Comparison of ENCODE assay signal across 8 cellular contexts in the genomic region with DNA sequence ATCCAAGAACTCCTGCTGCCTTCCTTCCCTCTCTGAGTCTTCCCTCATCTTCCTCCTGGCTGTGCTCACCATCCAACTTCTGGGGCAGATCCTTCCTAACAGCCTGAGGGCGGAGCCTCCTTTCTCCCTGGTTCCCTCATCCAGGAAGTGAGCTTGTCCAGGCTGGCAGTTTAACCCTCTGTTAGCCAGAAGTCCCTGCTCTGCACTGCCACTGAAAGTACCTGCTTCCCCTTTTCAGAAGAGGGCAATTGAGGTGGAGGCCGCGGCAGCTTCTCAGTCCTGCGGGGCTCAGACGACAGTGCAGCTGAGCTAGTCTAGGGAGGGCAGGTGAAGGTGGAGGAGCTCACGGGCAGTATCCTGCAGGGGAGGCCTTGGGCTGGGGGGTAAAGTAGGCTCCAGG.
DNase-seq lines count a peak whose midpoint lies in the region; ATAC-seq, FAIRE-seq and TF ChIP-seq lines count a peak whose summit lies in the region.

No MANE protein-coding gene starts in this region.

- H3K4me1 ChIP-seq in Loucy (ENCODE audit: insufficient read depth, low read length, poor library complexity, severe bottlenecking), result peaks cover 42% of the 10 kb centered on the region
- peaks cover 0 to 8% (median 3%) of the 10 kb centered on the region in 4 experiments; a peak in 4 of 7 replicates for H3K4me1 ChIP-seq in H1 (replicated peaks in 1 of 4; ENCODE audit: control insufficient read depth in 3 of 4, insufficient read depth in 4 of 4, low read length in 3 of 4)

- no peak overlapping the region for H2BK20ac ChIP-seq in H1 (ENCODE audit: low read length)

- FAIRE-seq in H1 (lab: Jason Lieb, UNC), result no peak
- FAIRE-seq in D721Med (lab: Jason Lieb, UNC), result no peak

- H2BK120ac ChIP-seq in H1 (replicated peaks; ENCODE audit: low read depth, low read length), result no peak overlapping the region

- ATAC-seq in GM21717 (IDR thresholded peaks at IDR 0.05; ENCODE audit: unreplicated experiment) (peak; percentile 79), HG03139 (IDR thresholded peaks at IDR 0.05; ENCODE audit: unreplicated experiment) (no peak)

- H3K9ac ChIP-seq in Loucy (ENCODE audit: low read depth, low read length, poor library complexity, severe bottlenecking) (peak overlapping the region; percentile 71), H1 (replicated peaks in 1 of 4; ENCODE audit: extremely low read depth in 1 of 4, low read depth in 3 of 4, low read length in 3 of 4) (no peak overlapping the region)

- H3K4me3 ChIP-seq in Loucy (ENCODE audit: low read length, poor library complexity, severe bottlenecking) (peak overlapping the region; percentile 56), H1 (ENCODE audit: extremely low read depth in 1 of 4, insufficient read depth in 2 of 4, low read depth in 3 of 4, low read length in 4 of 4) (no peak overlapping the region)

- H3K4me2 ChIP-seq in Loucy (ENCODE audit: low read depth, low read length, poor library complexity, severe bottlenecking) (peak overlapping the region; percentile 76), H1 (ENCODE audit: insufficient read depth in 1 of 2, low read depth in 2 of 2, low read length in 2 of 2) (no peak overlapping the region)

- DNase-seq in GM10248 (ENCODE audit: extremely low spot score), result peak; percentile 58
- peak in 1 of 2 experiments; percentile 21 for DNase-seq in H1 (ENCODE audit: low read depth in 1 of 2, low spot score in 2 of 2)
- DNase-seq in G401 (ENCODE audit: low spot score), result no peak
- DNase-seq in cerebellar nuclear complex (lab: John Stamatoyannopoulos, UW), result no peak
- no peak for DNase-seq in D721Med (ENCODE audit: insufficient read length, low spot score)

- H2BK15ac ChIP-seq in H1 (ENCODE audit: low read length), result no peak overlapping the region

- no peak overlapping the region for H4K91ac ChIP-seq in H1 (replicated peaks; ENCODE audit: insufficient read length, low read length)

- H3K23me2 ChIP-seq in H1 (ENCODE audit: low read depth, low read length), result no peaks in the 10 kb centered on the region; the same call in 1 of the 2 replicates

- H3K79me2 ChIP-seq in Loucy (ENCODE audit: insufficient read depth, low read length) (no peaks in the 10 kb centered on the region), H1 (ENCODE audit: control insufficient read depth in 1 of 2, insufficient read depth in 2 of 2, low read length in 2 of 2) (no peaks in the 10 kb centered on the region)

- CTCF ChIA-PET in GM10248 (lab: Yijun Ruan, JAX), result interaction anchor here (1.2 to 1.8 kb wide), 3 partner anchors 9 to 44 kb away, joined by 3 read pairs; no protein-coding TSS in a partner anchor
- CTCF ChIA-PET in H1 (lab: Charles Lee; ENCODE audit: partially characterized antibody), result interaction anchor here (0.6 to 4.0 kb wide), 9 partner anchors 12 to 221 kb away, joined by 3 to 15 read pairs (median 5); no protein-coding TSS in a partner anchor

- in situ Hi-C loops in G401 (cut with HindIII; ENCODE audit: low sequenced_read_pairs), result no loop called here

- no peak overlapping the region for H3K56ac ChIP-seq in H1 (replicated peaks; ENCODE audit: insufficient read length, low read depth, low read length)

- no peak overlapping the region for H3K4ac ChIP-seq in H1 (replicated peaks; ENCODE audit: insufficient read length, low read depth, low read length)

- H3K9me3 ChIP-seq in Loucy (ENCODE audit: insufficient read depth, low read depth, low read length), result no peaks in the 10 kb centered on the region
- H3K9me3 ChIP-seq in H1 (ENCODE audit: insufficient read depth in 2 of 2, low read depth in 1 of 2, low read length in 1 of 2), result no peaks in the 10 kb centered on the region

- H2AK5ac ChIP-seq in H1 (ENCODE audit: low read depth, low read length), result no peak overlapping the region

- peaks cover 9% of the 10 kb centered on the region; the same call in 1 of the 2 replicates for H3F3A ChIP-seq in Loucy (ENCODE audit: low read depth)

- no peak for TF ChIP-seq POLR2A in H1 (IDR thresholded peaks at IDR 0.05; ENCODE audit: control extremely low read depth in 1 of 2, low read depth in 2 of 2, low read length in 2 of 2)

- H4K20me1 ChIP-seq in Loucy (ENCODE audit: insufficient read depth, low read length, poor library complexity, severe bottlenecking), result no peaks in the 10 kb centered on the region
- no peaks in the 10 kb centered on the region for H4K20me1 ChIP-seq in H1 (replicated peaks in 1 of 2; ENCODE audit: control insufficient read depth in 1 of 2, insufficient read depth in 2 of 2, low read length in 2 of 2)

- no peak overlapping the region for H3K23ac ChIP-seq in H1 (ENCODE audit: insufficient read length)

- no peak overlapping the region for H2BK5ac ChIP-seq in H1 (ENCODE audit: low read depth, low read length)

- H3K36me3 ChIP-seq in Loucy (ENCODE audit: insufficient read depth, low read length) (no peaks in the 10 kb centered on the region), H1 (ENCODE audit: control insufficient read depth in 2 of 4, insufficient read depth in 4 of 4, low read length in 3 of 4) (no peaks in the 10 kb centered on the region)

- H2BK12ac ChIP-seq in H1 (ENCODE audit: low read depth, low read length), result no peak overlapping the region; the same call in 1 of the 2 replicates

- no peak for TF ChIP-seq CTCF in GM10248 (IDR thresholded peaks at IDR 0.05; ENCODE audit: control extremely low read depth, extremely low read depth, low read depth, missing control alignments)
- TF ChIP-seq CTCF in Loucy (conservative IDR thresholded peaks at IDR 0.05; ENCODE audit: low read length), result no peak
- TF ChIP-seq CTCF in H1 (IDR thresholded peaks at IDR 0.05; ENCODE audit: control extremely low read depth in 1 of 3, insufficient read depth in 1 of 3, low read depth in 1 of 3, low read length in 3 of 3), result no peak
- no peak for TF ChIP-seq CTCF in D721Med (IDR thresholded peaks at IDR 0.05; ENCODE audit: insufficient read depth, missing control alignments)

- no peak for TF ChIP-seq RAD21 in H1 (IDR thresholded peaks at IDR 0.05 in 1 of 2, conservative IDR thresholded peaks at IDR 0.05 in 1 of 2; ENCODE audit: low read depth in 2 of 2, low read length in 2 of 2)

- H3K79me1 ChIP-seq in H1 (ENCODE audit: low read depth, low read length), result no peaks in the 10 kb centered on the region

- 0 out of 2 replicates have a peak overlapping the region, but pooled peaks have one; percentile 6 for H3K27ac ChIP-seq in H1 (ENCODE audit: low read depth, low read length)

- H3K18ac ChIP-seq in H1 (ENCODE audit: extremely low read depth, low read length), result no peak overlapping the region

- POLR2A ChIA-PET in GM10248 (lab: Yijun Ruan, JAX), result no interaction called here
- POLR2A ChIA-PET in H1 (lab: Charles Lee; ENCODE audit: partially characterized antibody), result interaction anchor here (0.6 kb wide), 1 partner anchor 11 kb away, joined by 5 read pairs; no protein-coding TSS in a partner anchor

- no peak overlapping the region for H4K5ac ChIP-seq in H1 (ENCODE audit: insufficient read length, low read depth, low read length)

- H2AFZ ChIP-seq in Loucy (ENCODE audit: low read length) (peak overlapping the region; percentile 61; the same call in 1 of the 2 replicates), H1 (ENCODE audit: low read length) (peak overlapping the region; percentile 22)

- H3K27me3 ChIP-seq in Loucy (ENCODE audit: insufficient read depth, low read length, poor library complexity, severe bottlenecking), result no peaks in the 10 kb centered on the region
- H3K27me3 ChIP-seq in H1 (replicated peaks in 1 of 4; ENCODE audit: control insufficient read depth in 3 of 4, extremely low read depth in 1 of 4, insufficient read depth in 3 of 4, low read length in 3 of 4), result no peaks in the 10 kb centered on the region

- peak overlapping the region; percentile 36; the same call in 1 of the 2 replicates for H4K8ac ChIP-seq in H1 (ENCODE audit: extremely low read depth, insufficient read depth, low read length)

- 81% methylated on average over 6 of the region's 6 CpGs; no CpG with 5 or more reads in 1 of the 2 experiments for WGBS in H1 (ENCODE audit: extremely low coverage in 1 of 2, insufficient coverage in 1 of 2, insufficient read length in 1 of 2, insufficient replicate concordance in 2 of 2, low coverage in 1 of 2, low lambda C conversion rate in 2 of 2, missing lambda C conversion rate in 1 of 2), 2 experiments

- no peaks in the 10 kb centered on the region for H3K9me2 ChIP-seq in Loucy (replicated peaks; ENCODE audit: low read depth, low read length)

- TF ChIP-seq EP300 in H1 (IDR thresholded peaks at IDR 0.05; ENCODE audit: borderline replicate concordance in 1 of 2, low read depth in 2 of 2, low read length in 2 of 2), result no peak

- no peak overlapping the region for H3K14ac ChIP-seq in H1 (ENCODE audit: insufficient read length)

TF ChIP-seq in H1, 55 proteins besides CTCF, POLR2A, EP300 and RAD21 (continues in another document):
- TF ChIP-seq SAP30 (IDR thresholded peaks at IDR 0.05; ENCODE audit: insufficient read depth, insufficient replicate concordance, low read length) (no peak), KDM1A (IDR thresholded peaks at IDR 0.05; ENCODE audit: borderline replicate concordance, low read length) (no peak), RXRA (IDR thresholded peaks at IDR 0.05; ENCODE audit: insufficient read depth, low read depth, low read length) (no peak), CHD1 (IDR thresholded peaks at IDR 0.05; ENCODE audit: low read depth, low read length) (no peak), SIN3A (conservative IDR thresholded peaks at IDR 0.05 in 1 of 2, IDR thresholded peaks at IDR 0.05 in 1 of 2; ENCODE audit: low read depth in 1 of 2, low read length in 2 of 2) (no peak), HDAC6 (IDR thresholded peaks at IDR 0.05; ENCODE audit: low read depth, low read length) (no peak), NRF1 (IDR thresholded peaks at IDR 0.05; ENCODE audit: low read depth, low read length) (no peak), SP1 (IDR thresholded peaks at IDR 0.05; ENCODE audit: low read depth, low read length) (no peak)
- TF ChIP-seq, protein P1, sequence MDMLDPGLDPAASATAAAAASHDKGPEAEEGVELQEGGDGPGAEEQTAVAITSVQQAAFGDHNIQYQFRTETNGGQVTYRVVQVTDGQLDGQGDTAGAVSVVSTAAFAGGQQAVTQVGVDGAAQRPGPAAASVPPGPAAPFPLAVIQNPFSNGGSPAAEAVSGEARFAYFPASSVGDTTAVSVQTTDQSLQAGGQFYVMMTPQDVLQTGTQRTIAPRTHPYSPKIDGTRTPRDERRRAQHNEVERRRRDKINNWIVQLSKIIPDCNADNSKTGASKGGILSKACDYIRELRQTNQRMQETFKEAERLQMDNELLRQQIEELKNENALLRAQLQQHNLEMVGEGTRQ (IDR thresholded peaks at IDR 0.05; ENCODE audit: low read length), result no peak
